In genomic region chr7:47906883-47907282, GRCh38 we compare ENCODE assay signal across 31 cellular contexts.
"Had no signal": no experiment of that assay in that cellular context is flagged by ENCODE, and none has a peak within 500 bp of the region (broad histone marks: within the 10 kb centered on the region; RNA-seq: fewer than 3 reads in every experiment).

No MANE protein-coding gene starts in this region.

- DNase-seq: activated CD4-positive, alpha-beta T cell treated with anti-CD3 and anti-CD28 coated beads, Interleukin-2, amount 10 ng/mL, durations not matched to agents 24 days and 14 days; activated CD4-positive, alpha-beta T cell treated with anti-CD3 and anti-CD28 coated beads, Interleukin-2, amount 50 U/mL, for 4 hours; activated CD8-positive, alpha-beta T cell treated with anti-CD3 and anti-CD28 coated beads for 36 hours; activated effector memory CD4-positive, alpha-beta T cell treated with anti-CD3 and anti-CD28 coated beads, Interleukin-2, amount 50 U/mL, for 16 hours; activated naive CD4-positive, alpha-beta T cell; activated naive CD4-positive, alpha-beta T cell treated with anti-CD3 and anti-CD28 coated beads, Interleukin-2, amount 50 U/mL, for 16 hours; activated naive CD8-positive, alpha-beta T cell treated with anti-CD3 and anti-CD28 coated beads for 36 hours; activated T-cell treated with anti-CD3 and anti-CD28 coated beads, Interleukin-2, amount 50 U/mL, for 1 hour; activated T-cell treated with anti-CD3 and anti-CD28 coated beads, Interleukin-2, amount 50 U/mL, for 72 hours; amniotic stem cell; aorta; NCI-H1092 treated with DMSO at 0.1 percent for 48 hours; NCI-H1417; NCI-H146; NCI-H187; NCI-H2029 treated with DMSO at 0.1 percent for 48 hours; NCI-H2107; NCI-H2171; NCI-H510A; NCI-H526; NCI-H748 treated with DMSO at 0.1 percent for 48 hours; NK-92 treated with Interleukin-12 subunit alpha and Interleukin-12 subunit beta, amount 100 ng/mL, for 24 hours; OCI-M1; RPMI8226; SHP77 treated with DMSO at 0.1 percent for 48 hours; SW 1271; T-helper 1 cell; T-helper 2 cell; T-helper 9 cell had no signal

- H3K27ac ChIP-seq: KMS-11 had no signal

- ATAC-seq: activated CD8-positive, alpha-beta T cell treated with anti-CD3 and anti-CD28 coated beads for 36 hours; activated T-cell treated with anti-CD3 and anti-CD28 coated beads, Interleukin-2, amount 50 U/mL, for 72 hours; activated T-helper 17 cell treated with anti-CD3 and anti-CD28 coated beads, Interleukin-2, amount 50 U/mL, for 72 hours had no signal
